ENCODE assay signal across 10 cellular contexts in genomic region chr6:170177383-170178265, GRCh38.
A peak's percentile ranks its signal among the peaks of the same experiment; 100 is the strongest.
DNase-seq lines count a peak whose midpoint lies in the region; ATAC-seq and TF ChIP-seq lines count a peak whose summit lies in the region.
"Had no signal": no experiment of that assay in that cellular context is flagged by ENCODE, and none has a peak within 500 bp of the region (broad histone marks: within the 10 kb centered on the region; RNA-seq: fewer than 3 reads in every experiment).

No MANE protein-coding gene starts in this region.

- no peak for ATAC-seq in HG02840 (IDR thresholded peaks at IDR 0.05; ENCODE audit: low FRiP score, unreplicated experiment)

- H3K27ac ChIP-seq in Karpas-422 (ENCODE audit: low read length) (no peak overlapping the region), colonic mucosa (no peak overlapping the region), A673 (ENCODE audit: low read depth, low read length, poor library complexity, severe bottlenecking) (no peak overlapping the region)
- H3K27ac ChIP-seq: KMS-11 had no signal

- H3K36me3 ChIP-seq in Karpas-422 (ENCODE audit: insufficient read depth, low read length) (no peaks in the 10 kb centered on the region), colonic mucosa (no peaks in the 10 kb centered on the region), A673 (ENCODE audit: insufficient read depth, low read length, poor library complexity, severe bottlenecking) (no peaks in the 10 kb centered on the region)

- peak; percentile 24 for DNase-seq in NCI-H1436 (lab: John Stamatoyannopoulos, UW)
- no peak for DNase-seq in NCI-H1436 treated with DMSO at 0.1 percent for 48 hours (lab: John Stamatoyannopoulos, UW)
- DNase-seq in Karpas-422, result peak; percentile 32
- DNase-seq in colonic mucosa, result peak; percentile 18
- DNase-seq in osteocyte (ENCODE audit: extremely low spot score, unreplicated experiment), result peak; percentile 84
- DNase-seq in amygdala (lab: John Stamatoyannopoulos, UW), result no peak
- no peak for DNase-seq in A673 (ENCODE audit: low spot score)
- DNase-seq: ACHN had no signal

- H3K9me3 Mint-ChIP-seq in osteocyte (ENCODE audit: unreplicated experiment), result peaks cover 10% of the 10 kb centered on the region

- H3K27me3 ChIP-seq in Karpas-422 (ENCODE audit: low read length) (no peaks in the 10 kb centered on the region), colonic mucosa (no peaks in the 10 kb centered on the region), A673 (replicated peaks; ENCODE audit: insufficient read depth, low read depth, low read length, poor library complexity) (no peaks in the 10 kb centered on the region)

- BruUV-seq in A673 (replicated peaks; lab: Mats Ljungman, UMichigan), result no TSS peak

- no peaks in the 10 kb centered on the region for H3K79me2 ChIP-seq in Karpas-422 (ENCODE audit: low read length)

- H3K36me3 Mint-ChIP-seq in osteocyte (ENCODE audit: unreplicated experiment), result peaks cover 3% of the 10 kb centered on the region

- H2AFZ ChIP-seq in Karpas-422 (ENCODE audit: low read length), result no peak overlapping the region

- no peaks in the 10 kb centered on the region for H3K27me3 Mint-ChIP-seq in osteocyte (ENCODE audit: unreplicated experiment)

- POLR2A ChIA-PET in A673 (lab: Charles Lee; ENCODE audit: low non-redundant PET), result no interaction called here

- no peak overlapping the region for H3K9ac ChIP-seq in Karpas-422 (ENCODE audit: low read length)
- H3K9ac ChIP-seq in colonic mucosa (ENCODE audit: low read depth in 2 of 2, low read length in 2 of 2), result no peak overlapping the region
- H3K9ac ChIP-seq: KMS-11 had no signal

- TF ChIP-seq CTCF in colonic mucosa (IDR thresholded peaks at IDR 0.05), result no peak
- TF ChIP-seq CTCF in osteocyte (IDR thresholded peaks at IDR 0.05), result no peak
- no peak for TF ChIP-seq CTCF in A673 (conservative IDR thresholded peaks at IDR 0.05; ENCODE audit: low read depth, low read length)

- H3K9me3 ChIP-seq in Karpas-422 (ENCODE audit: low read length), result no peaks in the 10 kb centered on the region
- H3K9me3 ChIP-seq in colonic mucosa, result no peaks in the 10 kb centered on the region
- no peaks in the 10 kb centered on the region for H3K9me3 ChIP-seq in A673 (ENCODE audit: low read depth, low read length, poor library complexity, severe bottlenecking)

- no peak overlapping the region for H3K4me2 ChIP-seq in Karpas-422 (ENCODE audit: low read depth, low read length, poor library complexity, severe bottlenecking)
- H3K4me2 ChIP-seq: KMS-11 had no signal

- H4K20me1 ChIP-seq in Karpas-422 (ENCODE audit: insufficient read depth, low read depth, low read length), result no peaks in the 10 kb centered on the region

- H3K4me1 Mint-ChIP-seq in osteocyte (ENCODE audit: unreplicated experiment), result no peaks in the 10 kb centered on the region

- H3K4me1 ChIP-seq in Karpas-422 (ENCODE audit: low read length) (no peaks in the 10 kb centered on the region), colonic mucosa (no peaks in the 10 kb centered on the region), A673 (ENCODE audit: insufficient read depth, low read length, poor library complexity, severe bottlenecking) (peaks cover 24% of the 10 kb centered on the region)

- intact Hi-C loops in colonic mucosa (cut with DNase I) (no loop called here), A673 (cut with micrococcal nuclease; ENCODE audit: unreplicated experiment) (no loop called here)

- H3K9me2 ChIP-seq in Karpas-422 (replicated peaks; ENCODE audit: insufficient read depth, low read length), result no peaks in the 10 kb centered on the region

- H3K4me3 ChIP-seq in Karpas-422 (ENCODE audit: low read length) (no peak overlapping the region), colonic mucosa (no peak overlapping the region), A673 (ENCODE audit: low read depth, low read length, poor library complexity, severe bottlenecking) (no peak overlapping the region)

- no peak overlapping the region for H3K27ac Mint-ChIP-seq in osteocyte (ENCODE audit: unreplicated experiment)

- CTCF ChIA-PET in A673 (lab: Charles Lee), result no interaction called here

- no peak overlapping the region for H3K4me3 Mint-ChIP-seq in osteocyte (ENCODE audit: unreplicated experiment)

Comparison
In these comparisons a context has a peak if more than half of its experiments do, and no peak if none do; other contexts are left out.
1. DNase-seq: peak in NCI-H1436 (single experiment), Karpas-422 (single experiment), colonic mucosa (single experiment) and osteocyte (single experiment); none in NCI-H1436 treated with DMSO at 0.1 percent for 48 hours (single experiment), amygdala (0 of 56) and A673 (single experiment).